Comparison of ENCODE assay signal across 8 cellular contexts in the genomic region with DNA sequence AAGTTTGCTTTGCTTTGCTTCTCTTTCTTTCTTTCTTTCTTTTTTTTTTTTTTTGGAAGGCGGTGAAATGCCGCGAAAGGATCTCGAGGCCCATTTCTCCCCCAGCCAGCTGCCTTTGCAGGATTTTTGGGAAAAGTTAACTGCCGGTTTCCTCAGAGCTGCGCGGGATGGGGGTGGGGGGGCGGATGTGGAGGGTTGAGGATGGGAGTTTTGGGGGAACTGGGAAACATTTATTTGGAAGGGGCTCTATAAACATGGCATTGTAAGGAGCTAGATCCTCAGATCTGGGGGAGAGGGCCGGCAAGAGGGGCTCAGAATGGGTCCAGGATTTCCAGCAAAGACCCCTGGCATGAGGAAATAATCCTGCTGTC. TPM values are rescaled to one million over a fixed set of nuclear protein-coding genes. Genes with fewer than 3 reads are reported as not detected.
DNase-seq lines count a peak whose midpoint lies in the region; ATAC-seq and TF ChIP-seq lines count a peak whose summit lies in the region.

No MANE protein-coding gene starts in this region.

- H3K4me2 ChIP-seq in DND-41 (ENCODE audit: insufficient read depth, low read length) (peak overlapping the region; percentile 95), PC-9 (peak overlapping the region; percentile 73), parathyroid adenoma (ENCODE audit: low read length) (peak overlapping the region; percentile 95)

- H3K4me1 ChIP-seq in DND-41 (ENCODE audit: insufficient read depth, low read length) = peaks cover 29% of the 10 kb centered on the region
- H3K4me1 ChIP-seq in PC-9 (replicated peaks; ENCODE audit: insufficient read depth) = peaks cover 22% of the 10 kb centered on the region
- peaks cover 7 to 21% of the 10 kb centered on the region in 2 donors for H3K4me1 ChIP-seq in esophagus (ENCODE audit: control insufficient read depth in 2 of 2, insufficient read depth in 2 of 2, low read length in 1 of 2)
- H3K4me1 ChIP-seq in parathyroid adenoma = peaks cover 9% of the 10 kb centered on the region

- peaks cover 55% of the 10 kb centered on the region for H3K79me2 ChIP-seq in DND-41 (ENCODE audit: insufficient read depth, low read length)
- H3K79me2 ChIP-seq in PC-9 (ENCODE audit: low read depth) = peaks cover 43% of the 10 kb centered on the region
- peaks cover 19% of the 10 kb centered on the region for H3K79me2 ChIP-seq in parathyroid adenoma

- peaks cover 18% of the 10 kb centered on the region for H3K36me3 ChIP-seq in DND-41 (ENCODE audit: insufficient read depth, low read length)
- no peaks in the 10 kb centered on the region for H3K36me3 ChIP-seq in PC-9 (ENCODE audit: low read depth)
- H3K36me3 ChIP-seq in esophagus (ENCODE audit: control insufficient read depth in 2 of 2, insufficient read depth in 2 of 2, low read length in 1 of 2) = no peaks in the 10 kb centered on the region
- H3K36me3 ChIP-seq in parathyroid adenoma (ENCODE audit: control insufficient read depth, insufficient read depth, low read length) = no peaks in the 10 kb centered on the region

- DNase-seq in DND-41 (no peak), PC-9 (no peak), NCI-H748 (lab: John Stamatoyannopoulos, UW; ENCODE audit: unreplicated experiment) (no peak), NCI-H2196 treated with DMSO at 0.1 percent for 48 hours (lab: John Stamatoyannopoulos, UW; ENCODE audit: unreplicated experiment) (no peak)
- no peak for DNase-seq in stimulated activated CD4-positive, alpha-beta T cell treated with anti-CD3 and anti-CD28 coated beads, Interleukin-2, amount 100 ng/mL, for 24 hours

- H3K27ac ChIP-seq in DND-41 (ENCODE audit: low read length) (peak overlapping the region; percentile 93), PC-9 (peak overlapping the region; percentile 62), esophagus (ENCODE audit: low read depth in 2 of 2, low read length in 1 of 2) (peak overlapping the region; percentile 85 to 92), parathyroid adenoma (peak overlapping the region; percentile 73)

- CTCF ChIA-PET in PC-9 (lab: Charles Lee) = interaction anchor here (0.6 kb wide), 2 partner anchors 21 to 160 kb away, joined by 6 to 8 read pairs; no protein-coding TSS in a partner anchor

- peak overlapping the region; percentile 79 for H2AFZ ChIP-seq in DND-41 (ENCODE audit: low read depth, low read length)
- H2AFZ ChIP-seq in PC-9 = peak overlapping the region; percentile 84
- peak overlapping the region; percentile 51 for H2AFZ ChIP-seq in parathyroid adenoma

- peaks cover 9% of the 10 kb centered on the region; the same call in 1 of the 2 replicates for H3F3A ChIP-seq in PC-9 (ENCODE audit: insufficient read depth, low read depth)

- ATAC-seq in DND-41 (ENCODE audit: insufficient read depth, low read depth) (no peak), GM19467 (IDR thresholded peaks at IDR 0.05; ENCODE audit: unreplicated experiment) (no peak)

- H4K20me1 ChIP-seq in DND-41 (ENCODE audit: insufficient read depth, low read length) = peaks cover 41% of the 10 kb centered on the region
- H4K20me1 ChIP-seq in PC-9 (ENCODE audit: insufficient read depth) = no peaks in the 10 kb centered on the region

- TF ChIP-seq CTCF in DND-41 (IDR thresholded peaks at IDR 0.05; ENCODE audit: borderline replicate concordance, extremely low read depth, low read length, poor library complexity, severe bottlenecking) (no peak), PC-9 (conservative IDR thresholded peaks at IDR 0.05) (no peak), parathyroid adenoma (IDR thresholded peaks at IDR 0.05) (no peak)

- H3K9ac ChIP-seq in DND-41 (ENCODE audit: low read depth, low read length) (peak overlapping the region; percentile 91), parathyroid adenoma (no peak overlapping the region)

- H3K9me3 ChIP-seq in DND-41 (ENCODE audit: insufficient read depth, low read length, severe bottlenecking) (no peaks in the 10 kb centered on the region), PC-9 (ENCODE audit: insufficient read depth, low read depth) (no peaks in the 10 kb centered on the region), esophagus (ENCODE audit: control insufficient read depth in 2 of 2, insufficient read depth in 1 of 2, low read depth in 1 of 2, low read length in 1 of 2) (no peaks in the 10 kb centered on the region), parathyroid adenoma (ENCODE audit: control insufficient read depth, low read length) (no peaks in the 10 kb centered on the region)

- POLR2A ChIA-PET in PC-9 (lab: Charles Lee; ENCODE audit: unreplicated experiment) = interaction anchor here (0.6 kb wide), 2 partner anchors 73 to 1532 kb away, joined by 4 to 10 read pairs; no protein-coding TSS in a partner anchor

- H3K4me3 ChIP-seq in DND-41 (ENCODE audit: low read depth in 1 of 2, low read length in 2 of 2) = peak overlapping the region; percentile 79 to 98
- H3K4me3 ChIP-seq in PC-9 = peak overlapping the region; percentile 67
- H3K4me3 ChIP-seq in esophagus (ENCODE audit: low read depth in 1 of 2, low read length in 2 of 2) = peak overlapping the region; percentile 58 to 89
- H3K4me3 ChIP-seq in parathyroid adenoma (ENCODE audit: low read depth, low read length) = peak overlapping the region; percentile 89

- intact Hi-C loops in PC-9 (cut with micrococcal nuclease; ENCODE audit: unreplicated experiment) = no loop called here

- H3K27me3 ChIP-seq in DND-41 (ENCODE audit: insufficient read depth, low read length, poor library complexity) = no peaks in the 10 kb centered on the region
- no peaks in the 10 kb centered on the region for H3K27me3 ChIP-seq in PC-9 (ENCODE audit: insufficient read depth, low read depth)
- no peaks in the 10 kb centered on the region for H3K27me3 ChIP-seq in esophagus (ENCODE audit: control insufficient read depth in 1 of 2, insufficient read depth in 2 of 2, low read length in 2 of 2)
- H3K27me3 ChIP-seq in parathyroid adenoma (ENCODE audit: control insufficient read depth, insufficient read depth, low read length) = no peaks in the 10 kb centered on the region

- H3K9me2 ChIP-seq in PC-9 (ENCODE audit: insufficient read depth) = no peaks in the 10 kb centered on the region

- no TSS peak for BruUV-seq in PC-9 (replicated peaks; lab: Mats Ljungman, UMichigan)

- WGBS in esophagus, 2 donors = 2 to 7% methylated on average over 9 of the region's 9 CpGs

RNA-seq across cellular contexts. Expression of gene ZNF362, which starts 1.1 kb away (rescaled TPM):
- 32.3 and 33.1 TPM in 2 replicates for total RNA-seq in PC-9 (2021)
- polyA plus RNA-seq in esophagus = 10 to 100 TPM in 1 of 2 donors, 1 to 10 TPM in 1; 6.8 to 13.3 TPM
